8 cellular contexts compared by ENCODE assay signal in the genomic region with DNA sequence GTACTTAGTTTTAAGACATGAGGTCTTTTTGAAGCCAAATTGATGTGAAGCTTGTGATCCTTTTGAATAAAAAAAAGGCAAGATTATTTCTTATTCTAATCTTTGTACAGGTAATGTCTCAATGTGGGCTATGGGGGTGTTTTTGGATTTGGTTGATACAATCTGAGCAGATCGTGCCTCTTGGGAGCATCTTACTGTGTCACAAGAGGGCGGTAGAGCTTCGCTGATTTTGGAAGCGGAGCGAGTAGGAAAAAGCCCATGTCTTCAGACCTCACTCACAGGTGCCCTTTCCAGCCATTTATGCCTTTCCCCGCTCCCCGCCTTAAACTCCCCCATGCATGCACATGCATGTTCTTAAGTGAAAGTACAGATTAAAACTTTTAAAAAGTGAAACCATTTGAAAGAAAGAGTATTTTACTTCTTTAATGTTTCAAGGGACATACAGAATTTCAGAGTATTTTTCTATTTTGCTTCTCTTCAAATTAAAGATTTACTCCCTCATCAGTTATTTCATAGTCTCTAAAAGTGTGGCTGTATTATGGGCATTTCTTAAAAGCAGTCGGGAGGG. TPM values are rescaled to one million over a fixed set of nuclear protein-coding genes. Genes with fewer than 3 reads are reported as not detected.
DNase-seq lines count a peak whose midpoint lies in the region; TF ChIP-seq lines count a peak whose summit lies in the region.

No MANE protein-coding gene starts in this region.

- H3K9me2 ChIP-seq in neural cell (ENCODE audit: insufficient read depth, low read length) = no peaks in the 10 kb centered on the region

- no peaks in the 10 kb centered on the region for H3K36me3 ChIP-seq in neural cell (ENCODE audit: insufficient read depth, low read length)
- no peaks in the 10 kb centered on the region for H3K36me3 ChIP-seq in tibial artery

- H3K4me1 ChIP-seq in tibial artery = no peaks in the 10 kb centered on the region

- TF ChIP-seq RAD21 in neural cell (conservative IDR thresholded peaks at IDR 0.05) = peak; percentile 88

- no peak overlapping the region for H3K4me3 ChIP-seq in fibroblast of mammary gland (ENCODE audit: control insufficient read depth, low read depth, low read length)
- no peak overlapping the region for H3K4me3 ChIP-seq in neural cell (ENCODE audit: low read length)
- H3K4me3 ChIP-seq in tibial artery = no peak overlapping the region

- peak; percentile 58 for DNase-seq in SIG-M5 treated with dmso at 0.1 percent for 504 hours (lab: John Stamatoyannopoulos, UW; ENCODE audit: unreplicated experiment)
- DNase-seq in SIG-M5 (lab: John Stamatoyannopoulos, UW) = no peak
- DNase-seq in HUDEP-2 (lab: John Stamatoyannopoulos, UW; ENCODE audit: unreplicated experiment in 76 of 76) = peak in 42 of 76 experiments; percentile 1 to 61 (median 23)
- peak; percentile 32 for DNase-seq in NOMO-1 treated with dmso at 0.1 percent for 144 hours (lab: John Stamatoyannopoulos, UW; ENCODE audit: unreplicated experiment)
- DNase-seq in activated T-cell treated with anti-CD3 and anti-CD28 coated beads, Interleukin-2, amount 50 U/mL, for 1 hour = peak; percentile 47
- peak; percentile 75 for DNase-seq in fibroblast of mammary gland (ENCODE audit: low read depth)
- DNase-seq in tibial artery = peak in 1 of 2 donors; percentile 59

- no peak overlapping the region for H3K27ac ChIP-seq in neural cell (ENCODE audit: low read length)
- H3K27ac ChIP-seq in tibial artery = no peak overlapping the region

- TF ChIP-seq CTCF in fibroblast of mammary gland (conservative IDR thresholded peaks at IDR 0.05; ENCODE audit: control insufficient read depth, insufficient read depth, low read depth, low read length) = peak; percentile 90
- TF ChIP-seq CTCF in neural cell (IDR thresholded peaks at IDR 0.05; ENCODE audit: poor library complexity, severe bottlenecking) = peak; percentile 85
- TF ChIP-seq CTCF in tibial artery (IDR thresholded peaks at IDR 0.05) = peak; percentile 78 to 80

- H4K20me1 ChIP-seq in neural cell (ENCODE audit: insufficient read depth) = no peaks in the 10 kb centered on the region

- H3K9me3 ChIP-seq in neural cell (ENCODE audit: low read length) (no peaks in the 10 kb centered on the region), tibial artery (no peaks in the 10 kb centered on the region)

- H3K4me2 ChIP-seq in neural cell (ENCODE audit: low read length) = no peak overlapping the region

- intact Hi-C loops in tibial artery (cut with DNase I; ENCODE audit: low total_unique reads) = loop anchor here (5.0 kb wide), 1 partner anchor 269 kb away; no protein-coding TSS in a partner anchor

- no peaks in the 10 kb centered on the region for H3F3A ChIP-seq in neural cell (ENCODE audit: insufficient read depth, low read length, poor library complexity, severe bottlenecking)

- H3K9ac ChIP-seq in neural cell (ENCODE audit: low read length) = no peak overlapping the region

- no peaks in the 10 kb centered on the region for H3K79me2 ChIP-seq in neural cell (replicated peaks; ENCODE audit: insufficient read depth, low read length)

- TF ChIP-seq EP300 in neural cell (conservative IDR thresholded peaks at IDR 0.05; ENCODE audit: poor library complexity, severe bottlenecking) = no peak

- H3K27me3 ChIP-seq in neural cell (ENCODE audit: insufficient read depth, low read depth, low read length) (no peaks in the 10 kb centered on the region), tibial artery (peaks cover 0 to 19% of the 10 kb centered on the region in 2 donors)

- no peak overlapping the region for H2AFZ ChIP-seq in neural cell (ENCODE audit: low read depth, low read length)

TF ChIP-seq in neural cell, 6 proteins besides CTCF, POLR2A, EP300 and RAD21:
- TF ChIP-seq SMC3 (conservative IDR thresholded peaks at IDR 0.05; ENCODE audit: poor library complexity) = peak; percentile 91
- TF ChIP-seq MXI1 (conservative IDR thresholded peaks at IDR 0.05; ENCODE audit: poor library complexity, severe bottlenecking) = no peak

RNA-seq across cellular contexts. Expression of a gene that starts 18.8 kb away (rescaled TPM):
- 66.4 and 67.1 TPM in 2 replicates for polyA plus RNA-seq in neural cell
- 30.2 and 36.9 TPM in 2 replicates for polyA minus RNA-seq in neural cell

RNA-seq across cellular contexts. Expression of a gene that starts 20.1 kb away (rescaled TPM):
- 15.5 and 20.5 TPM in 2 replicates for polyA plus RNA-seq in neural cell
- 20.0 and 36.5 TPM in 2 replicates for polyA minus RNA-seq in neural cell

RNA-seq across cellular contexts. Expression of a gene that starts 22.7 kb away (rescaled TPM):
- 0.08 TPM in 1 of 2 replicates, not detected in the other for polyA plus RNA-seq in neural cell
- not detected in 2 replicates for polyA minus RNA-seq in neural cell

RNA-seq across cellular contexts. Expression of a gene that starts 35.6 kb away (rescaled TPM):
- 4.6 and 6.0 TPM in 2 replicates for polyA plus RNA-seq in neural cell
- 4.6 and 7.6 TPM in 2 replicates for polyA minus RNA-seq in neural cell
